Comparison of ENCODE assay signal across 19 cellular contexts in genomic region chr5:43335681-43336080, GRCh38. TPM values are rescaled to one million over a fixed set of nuclear protein-coding genes. Genes with fewer than 3 reads are reported as not detected.
DNase-seq lines count a peak whose midpoint lies in the region; ATAC-seq and TF ChIP-seq lines count a peak whose summit lies in the region.
"Had no signal": no experiment of that assay in that cellular context is flagged by ENCODE, and none has a peak within 500 bp of the region (broad histone marks: within the 10 kb centered on the region; RNA-seq: fewer than 3 reads in every experiment).

No MANE protein-coding gene starts in this region.

- no peak overlapping the region for H3K4me2 ChIP-seq in smooth muscle cell

- no peaks in the 10 kb centered on the region for H4K20me1 ChIP-seq in smooth muscle cell (ENCODE audit: low read depth)

- H2AFZ ChIP-seq in smooth muscle cell (ENCODE audit: low read depth) = no peak overlapping the region

- CTCF ChIA-PET in WTC11 (lab: Charles Lee) = no interaction called here

- H3K36me3 ChIP-seq in smooth muscle cell (ENCODE audit: low read depth) = no peaks in the 10 kb centered on the region
- H3K36me3 ChIP-seq: SJSA1 had no signal

- peaks cover 33 to 55% of the 10 kb centered on the region in 2 donors for H3K9me3 Mint-ChIP-seq in activated naive CD4-positive, alpha-beta T cell treated with anti-CD3 and anti-CD28 coated beads, Interleukin-2, amount 50 U/mL, for 72 hours
- peaks cover 52% of the 10 kb centered on the region for H3K9me3 Mint-ChIP-seq in activated T-helper 1 cell treated with anti-CD3 and anti-CD28 coated beads, Interleukin-12 subunit alpha, Interleukin-12 subunit beta, Interleukin-2, Interleukin-4 antibody, amounts not matched to agents 30 ng/mL and 10 ng/mL and 1 ng/mL, durations not matched to agents 14 hours and 24 hours and 36 hours
- H3K9me3 Mint-ChIP-seq in WTC11 = peaks cover 47% of the 10 kb centered on the region

- no peak for ATAC-seq in activated naive CD4-positive, alpha-beta T cell treated with anti-CD3 and anti-CD28 coated beads, Interleukin-2, amount 50 U/mL, for 72 hours
- ATAC-seq in WTC11 = no peak
- ATAC-seq: HepG2 had no signal

- no peaks in the 10 kb centered on the region for H3K9me3 ChIP-seq in smooth muscle cell (replicated peaks; ENCODE audit: low read depth)
- H3K9me3 ChIP-seq: SJSA1 had no signal

- intact Hi-C loops in activated T-helper 1 cell treated with anti-CD3 and anti-CD28 coated beads, Interleukin-12 subunit alpha, Interleukin-12 subunit beta, Interleukin-2, Interleukin-4 antibody, amounts not matched to agents 30 ng/mL and 10 ng/mL and 1 ng/mL, durations not matched to agents 14 hours and 24 hours and 36 hours (cut with micrococcal nuclease) = loop anchor here (1.0 kb wide), 1 partner anchor 20 kb away; no protein-coding TSS in a partner anchor

- no peaks in the 10 kb centered on the region for H3K27me3 ChIP-seq in smooth muscle cell (ENCODE audit: low read depth)
- H3K27me3 ChIP-seq: SJSA1 had no signal

- H3K27ac Mint-ChIP-seq in activated naive CD4-positive, alpha-beta T cell treated with anti-CD3 and anti-CD28 coated beads, Interleukin-2, amount 50 U/mL, for 72 hours = peak overlapping the region; percentile 4 to 93
- H3K27ac Mint-ChIP-seq in activated T-helper 1 cell treated with anti-CD3 and anti-CD28 coated beads, Interleukin-12 subunit alpha, Interleukin-12 subunit beta, Interleukin-2, Interleukin-4 antibody, amounts not matched to agents 30 ng/mL and 10 ng/mL and 1 ng/mL, durations not matched to agents 14 hours and 24 hours and 36 hours = peak overlapping the region; percentile 35
- no peak overlapping the region for H3K27ac Mint-ChIP-seq in WTC11
- H3K27ac Mint-ChIP-seq: HFFc6 had no signal

- TF ChIP-seq CTCF in smooth muscle cell (IDR thresholded peaks at IDR 0.05; ENCODE audit: borderline replicate concordance, insufficient read depth, poor library complexity, severe bottlenecking) = no peak
- no peak for TF ChIP-seq CTCF in WTC11 (IDR thresholded peaks at IDR 0.05)

- H3K4me3 ChIP-seq in smooth muscle cell = no peak overlapping the region
- H3K4me3 ChIP-seq: SJSA1 had no signal

- H3K27ac ChIP-seq in smooth muscle cell (ENCODE audit: low read depth) = peak overlapping the region; percentile 52
- H3K27ac ChIP-seq: C4-2B, SJSA1 had no signal

- H3F3A ChIP-seq in smooth muscle cell (ENCODE audit: low read depth) = no peaks in the 10 kb centered on the region

- H3K36me3 Mint-ChIP-seq in activated naive CD4-positive, alpha-beta T cell treated with anti-CD3 and anti-CD28 coated beads, Interleukin-2, amount 50 U/mL, for 72 hours = peaks cover 45 to 53% of the 10 kb centered on the region in 2 donors
- H3K36me3 Mint-ChIP-seq in activated T-helper 1 cell treated with anti-CD3 and anti-CD28 coated beads, Interleukin-12 subunit alpha, Interleukin-12 subunit beta, Interleukin-2, Interleukin-4 antibody, amounts not matched to agents 30 ng/mL and 10 ng/mL and 1 ng/mL, durations not matched to agents 14 hours and 24 hours and 36 hours (ENCODE audit: low read depth) = peaks cover 7% of the 10 kb centered on the region
- peaks cover 43% of the 10 kb centered on the region for H3K36me3 Mint-ChIP-seq in WTC11

- 86% methylated on average over 4 of the region's 4 CpGs for WGBS in smooth muscle cell (ENCODE audit: low lambda C conversion rate)

- no peak overlapping the region for H3K9ac ChIP-seq in smooth muscle cell (ENCODE audit: low read depth)

- H3K4me1 Mint-ChIP-seq in activated T-helper 1 cell treated with anti-CD3 and anti-CD28 coated beads, Interleukin-12 subunit alpha, Interleukin-12 subunit beta, Interleukin-2, Interleukin-4 antibody, amounts not matched to agents 30 ng/mL and 10 ng/mL and 1 ng/mL, durations not matched to agents 14 hours and 24 hours and 36 hours (ENCODE audit: low read depth) = peaks cover 8% of the 10 kb centered on the region
- no peaks in the 10 kb centered on the region for H3K4me1 Mint-ChIP-seq in WTC11

- no peaks in the 10 kb centered on the region for H3K79me2 ChIP-seq in smooth muscle cell (ENCODE audit: low read depth)

- H3K4me3 Mint-ChIP-seq in activated T-helper 1 cell treated with anti-CD3 and anti-CD28 coated beads, Interleukin-12 subunit alpha, Interleukin-12 subunit beta, Interleukin-2, Interleukin-4 antibody, amounts not matched to agents 30 ng/mL and 10 ng/mL and 1 ng/mL, durations not matched to agents 14 hours and 24 hours and 36 hours = no peak overlapping the region
- no peak overlapping the region for H3K4me3 Mint-ChIP-seq in WTC11
- H3K4me3 Mint-ChIP-seq: HFFc6 had no signal

- POLR2A ChIA-PET in WTC11 (lab: Charles Lee) = no interaction called here

- H3K4me1 ChIP-seq in smooth muscle cell (ENCODE audit: low read depth) = no peaks in the 10 kb centered on the region
- H3K4me1 ChIP-seq: SJSA1 had no signal

- H3K27me3 Mint-ChIP-seq in activated T-helper 1 cell treated with anti-CD3 and anti-CD28 coated beads, Interleukin-12 subunit alpha, Interleukin-12 subunit beta, Interleukin-2, Interleukin-4 antibody, amounts not matched to agents 30 ng/mL and 10 ng/mL and 1 ng/mL, durations not matched to agents 14 hours and 24 hours and 36 hours (ENCODE audit: insufficient read depth) = peaks cover 6% of the 10 kb centered on the region
- H3K27me3 Mint-ChIP-seq in WTC11 (ENCODE audit: low read depth) = peaks cover 7% of the 10 kb centered on the region

- no peak for DNase-seq in activated naive CD4-positive, alpha-beta T cell treated with anti-CD3 and anti-CD28 coated beads, Interleukin-2, amount 50 U/mL, for 72 hours (ENCODE audit: low spot score in 2 of 2)
- DNase-seq in activated naive CD4-positive, alpha-beta T cell treated with anti-CD3 and anti-CD28 coated beads, Interleukin-2, amount 50 U/mL, for 16 hours = no peak
- peak; percentile 91 for DNase-seq in MV-4-11 (lab: John Stamatoyannopoulos, UW)
- DNase-seq in activated T-helper 1 cell treated with anti-CD3 and anti-CD28 coated beads, Interleukin-12 subunit alpha, Interleukin-12 subunit beta, Interleukin-2, Interleukin-4 antibody, amounts not matched to agents 30 ng/mL and 10 ng/mL and 1 ng/mL, durations not matched to agents 14 hours and 24 hours and 36 hours (ENCODE audit: low spot score) = no peak
- DNase-seq in smooth muscle cell (lab: John Stamatoyannopoulos, UW; ENCODE audit: unreplicated experiment) = no peak
- DNase-seq in WTC11 (ENCODE audit: low spot score) = no peak
- no peak for DNase-seq in AG20443 (ENCODE audit: low spot score)
- DNase-seq in T-helper 9 cell = no peak
- DNase-seq: AML-193, DMS79 treated with DMSO at 0.1 percent for 48 hours, HFFc6, KBM-7, NCI-H1417 treated with DMSO at 0.1 percent for 48 hours, NCI-H1930, NCI-H226, NCI-H524 treated with DMSO at 0.1 percent for 48 hours had no signal

TF ChIP-seq in WTC11, 78 proteins besides CTCF, POLR2A, EP300 and RAD21 (continues in another document):
- TF ChIP-seq IRF1 (CRISPR knock-in tag; IDR thresholded peaks at IDR 0.05) (no peak), ELF4 (CRISPR knock-in tag; IDR thresholded peaks at IDR 0.05; ENCODE audit: low read depth) (no peak), GTF2I (CRISPR knock-in tag; conservative IDR thresholded peaks at IDR 0.05) (no peak), ZNF532 (CRISPR knock-in tag; IDR thresholded peaks at IDR 0.05; ENCODE audit: borderline replicate concordance) (no peak), EMX1 (CRISPR knock-in tag; IDR thresholded peaks at IDR 0.05) (no peak)

RNA-seq across cellular contexts. Expression of gene HMGCS1, which starts 22.5 kb away (rescaled TPM):
- total RNA-seq in activated naive CD4-positive, alpha-beta T cell treated with anti-CD3 and anti-CD28 coated beads, Interleukin-2, amount 50 U/mL, for 72 hours = 100 to 1,000 TPM in 1 of 2 donors, 10 to 100 TPM in 1; 80.0 to 116 TPM
- total RNA-seq in activated T-helper 1 cell treated with anti-CD3 and anti-CD28 coated beads, Interleukin-12 subunit alpha, Interleukin-12 subunit beta, Interleukin-2, Interleukin-4 antibody, amounts not matched to agents 30 ng/mL and 10 ng/mL and 1 ng/mL, durations not matched to agents 14 hours and 24 hours and 36 hours = 216 and 218 TPM in 2 replicates
- total RNA-seq in smooth muscle cell = 94.0 and 147 TPM in 2 replicates
- polyA plus RNA-seq in smooth muscle cell = 40.0 and 51.8 TPM in 2 replicates
- total RNA-seq in WTC11 (2021) = 176 to 199 TPM (median 178 TPM) in 3 replicates
